14 cellular contexts compared by ENCODE assay signal in genomic region chr7:84697506-84697905, GRCh38.
A peak's percentile ranks its signal among the peaks of the same experiment; 100 is the strongest.
DNase-seq lines count a peak whose midpoint lies in the region; ATAC-seq and TF ChIP-seq lines count a peak whose summit lies in the region.
"Had no signal": no experiment of that assay in that cellular context is flagged by ENCODE, and none has a peak within 500 bp of the region (broad histone marks: within the 10 kb centered on the region; RNA-seq: fewer than 3 reads in every experiment).

No MANE protein-coding gene starts in this region.

- H3K4me1 Mint-ChIP-seq in activated CD4-positive, alpha-beta memory T cell treated with anti-CD3 and anti-CD28 coated beads for 36 hours (ENCODE audit: low read depth), result no peaks in the 10 kb centered on the region
- H3K4me1 Mint-ChIP-seq: activated CD4-positive, alpha-beta T cell treated with anti-CD3 and anti-CD28 coated beads for 36 hours had no signal

- DNase-seq in A172 (ENCODE audit: low spot score) (peak; percentile 42), HCEC 1CT (peak; percentile 89), astrocyte of the cerebellum (ENCODE audit: low read depth) (peak; percentile 84), foreskin fibroblast (peak; percentile 68 to 81), hippocampal formation (lab: John Stamatoyannopoulos, UW) (no peak), NCI-H345 treated with DMSO at 0.1 percent for 48 hours (lab: John Stamatoyannopoulos, UW; ENCODE audit: unreplicated experiment) (no peak)
- no peak for DNase-seq in activated CD4-positive, alpha-beta memory T cell treated with anti-CD3 and anti-CD28 coated beads for 36 hours
- DNase-seq: activated CD4-positive, alpha-beta T cell treated with anti-CD3 and anti-CD28 coated beads for 36 hours; activated T-cell treated with anti-CD3 and anti-CD28 coated beads, Interleukin-2, amount 50 U/mL, for 4 hours; DMS79; NCI-H1092 treated with DMSO at 0.1 percent for 48 hours; NCI-H446 had no signal

- CTCF ChIA-PET in activated CD4-positive, alpha-beta memory T cell treated with anti-CD3 and anti-CD28 coated beads for 36 hours (lab: Charles Lee), result no interaction called here

- H3K4me3 Mint-ChIP-seq in activated CD4-positive, alpha-beta memory T cell treated with anti-CD3 and anti-CD28 coated beads for 36 hours, result no peak overlapping the region
- H3K4me3 Mint-ChIP-seq: activated CD4-positive, alpha-beta T cell treated with anti-CD3 and anti-CD28 coated beads for 36 hours; activated T-cell treated with anti-CD3 and anti-CD28 coated beads, Interleukin-2, amount 50 U/mL, for 4 hours; T-helper 1 cell treated with Interleukin-12 subunit alpha and Interleukin-12 subunit beta and Interleukin-4 antibody, amounts not matched to agents 30 μg/mL and 1 μg/mL, for 36 hours had no signal

- TF ChIP-seq CTCF in astrocyte of the cerebellum (IDR thresholded peaks at IDR 0.05; ENCODE audit: low read depth, low read length, missing control alignments) (no peak), foreskin fibroblast (IDR thresholded peaks at IDR 0.05; ENCODE audit: low read depth, low read length) (no peak)

- H3K36me3 Mint-ChIP-seq in activated CD4-positive, alpha-beta memory T cell treated with anti-CD3 and anti-CD28 coated beads for 36 hours, result no peaks in the 10 kb centered on the region

- H3K4me3 ChIP-seq in astrocyte of the cerebellum (ENCODE audit: low read depth, low read length) (no peak overlapping the region), foreskin fibroblast (ENCODE audit: low read depth in 1 of 2, low read length in 2 of 2) (no peak overlapping the region)

- H3K27ac Mint-ChIP-seq in activated CD4-positive, alpha-beta memory T cell treated with anti-CD3 and anti-CD28 coated beads for 36 hours, result no peak overlapping the region
- H3K27ac Mint-ChIP-seq: activated CD4-positive, alpha-beta T cell treated with anti-CD3 and anti-CD28 coated beads for 36 hours; T-helper 1 cell treated with Interleukin-12 subunit alpha and Interleukin-12 subunit beta and Interleukin-4 antibody, amounts not matched to agents 30 μg/mL and 1 μg/mL, for 36 hours had no signal

- POLR2A ChIA-PET in activated CD4-positive, alpha-beta memory T cell treated with anti-CD3 and anti-CD28 coated beads for 36 hours (lab: Charles Lee), result no interaction called here

- intact Hi-C loops in activated CD4-positive, alpha-beta memory T cell treated with anti-CD3 and anti-CD28 coated beads for 36 hours (cut with micrococcal nuclease), result no loop called here

- H3K27me3 Mint-ChIP-seq in activated CD4-positive, alpha-beta memory T cell treated with anti-CD3 and anti-CD28 coated beads for 36 hours, result no peaks in the 10 kb centered on the region
- H3K27me3 Mint-ChIP-seq: activated CD4-positive, alpha-beta T cell treated with anti-CD3 and anti-CD28 coated beads for 36 hours had no signal

- H3K9me3 Mint-ChIP-seq in activated CD4-positive, alpha-beta memory T cell treated with anti-CD3 and anti-CD28 coated beads for 36 hours, result no peaks in the 10 kb centered on the region
- H3K9me3 Mint-ChIP-seq: T-helper 1 cell treated with Interleukin-12 subunit alpha and Interleukin-12 subunit beta and Interleukin-4 antibody, amounts not matched to agents 30 μg/mL and 1 μg/mL, for 36 hours had no signal

- ATAC-seq in GM21825 (IDR thresholded peaks at IDR 0.05; ENCODE audit: unreplicated experiment), result no peak
- ATAC-seq: activated CD4-positive, alpha-beta T cell treated with anti-CD3 and anti-CD28 coated beads for 36 hours; activated T-cell treated with anti-CD3 and anti-CD28 coated beads, Interleukin-2, amount 50 U/mL, for 4 hours had no signal

- in situ Hi-C loops in astrocyte of the cerebellum (cut with HindIII; ENCODE audit: low sequenced_read_pairs), result no loop called here

Comparison
In these comparisons a context has a peak if more than half of its experiments do, and no peak if none do; other contexts are left out.
1. DNase-seq: peak in A172 (single experiment), HCEC 1CT (single experiment), astrocyte of the cerebellum (single experiment) and foreskin fibroblast (2 of 2); none in hippocampal formation (0 of 2), activated CD4-positive, alpha-beta memory T cell treated with anti-CD3 and anti-CD28 coated beads for 36 hours (single experiment) and NCI-H345 treated with DMSO at 0.1 percent for 48 hours (single experiment).